ENCODE assay signal across 2 cellular contexts in genomic region chr19:1278713-1279112, GRCh38.
TF ChIP-seq lines count a peak whose summit lies in the region.

No MANE protein-coding gene starts in this region.

TF ChIP-seq in HEK293, 187 proteins besides CTCF, POLR2A, EP300 and RAD21:
- TF ChIP-seq SCRT2 (tag by site-specific recombination; IDR thresholded peaks at IDR 0.05), result peak; percentile 78
- TF ChIP-seq ZNF692 (tag by site-specific recombination; IDR thresholded peaks at IDR 0.05), result peak; percentile 76; the same call in 1 of the 2 replicates
- no peak for TF ChIP-seq SP7 (tag by site-specific recombination; IDR thresholded peaks at IDR 0.05)

TF ChIP-seq in HepG2, 621 proteins besides CTCF, POLR2A, EP300 and RAD21:
- TF ChIP-seq BHLHE40 (IDR thresholded peaks at IDR 0.05; ENCODE audit: low read length) (no peak), KDM6A (CRISPR knock-in tag; IDR thresholded peaks at IDR 0.05; ENCODE audit: low read depth) (no peak), RBFOX2 (IDR thresholded peaks at IDR 0.05; ENCODE audit: low read depth, low read length) (0 out of 2 replicates have a peak, but pooled peaks have one; percentile 38)
